ENCODE assay signal across 2 cellular contexts in genomic region chr2:174959787-174960186, GRCh38.
TF ChIP-seq lines count a peak whose summit lies in the region.

No MANE protein-coding gene starts in this region.

TF ChIP-seq in liver, 16 proteins besides CTCF, POLR2A, EP300 and RAD21 (continued from another document):
- TF ChIP-seq REST (IDR thresholded peaks at IDR 0.05) (no peak), NR2F2 (IDR thresholded peaks at IDR 0.05) (peak; percentile 42), HNF4G (IDR thresholded peaks at IDR 0.05) (no peak), EGR1 (IDR thresholded peaks at IDR 0.05; ENCODE audit: low read depth in 2 of 2) (no peak), JUND (IDR thresholded peaks at IDR 0.05) (no peak)

TF ChIP-seq in HepG2, 621 proteins besides CTCF, POLR2A, EP300 and RAD21 (continued from another document):
- TF ChIP-seq DMTF1 (CRISPR knock-in tag; IDR thresholded peaks at IDR 0.05) (no peak), ZNF7 (CRISPR knock-in tag; IDR thresholded peaks at IDR 0.05) (no peak)
